8 cellular contexts compared by ENCODE assay signal in genomic region chr11:14320020-14320419, GRCh38. TPM values are rescaled to one million over a fixed set of nuclear protein-coding genes. Genes with fewer than 3 reads are reported as not detected.
A peak's percentile ranks its signal among the peaks of the same experiment; 100 is the strongest.
DNase-seq lines count a peak whose midpoint lies in the region; ATAC-seq and TF ChIP-seq lines count a peak whose summit lies in the region.

No MANE protein-coding gene starts in this region.

- peak overlapping the region; percentile 19 for H3K27ac ChIP-seq in KOPT-K1 (ENCODE audit: low read depth, low read length, poor library complexity, severe bottlenecking)
- H3K27ac ChIP-seq in PC-9: no peak overlapping the region

- ATAC-seq in GM21447 (IDR thresholded peaks at IDR 0.05; ENCODE audit: unreplicated experiment): peak; percentile 42

- peaks cover 10% of the 10 kb centered on the region; the same call in 1 of the 2 replicates for H3K4me1 ChIP-seq in PC-9 (replicated peaks; ENCODE audit: insufficient read depth)

- no TSS peak for BruUV-seq in PC-9 (replicated peaks; lab: Mats Ljungman, UMichigan)

- H2AFZ ChIP-seq in PC-9: no peak overlapping the region

- H3K36me3 ChIP-seq in KOPT-K1 (ENCODE audit: insufficient read depth, low read length) (no peaks in the 10 kb centered on the region), PC-9 (ENCODE audit: low read depth) (no peaks in the 10 kb centered on the region; the same call in 1 of the 2 replicates)

- H3K9me3 ChIP-seq in KOPT-K1 (ENCODE audit: insufficient read depth, low read length, poor library complexity, severe bottlenecking): no peaks in the 10 kb centered on the region
- no peaks in the 10 kb centered on the region for H3K9me3 ChIP-seq in PC-9 (ENCODE audit: insufficient read depth, low read depth)

- H3K27me3 ChIP-seq in PC-9 (ENCODE audit: insufficient read depth, low read depth): no peaks in the 10 kb centered on the region

- no peak overlapping the region for H3K4me2 ChIP-seq in PC-9

- CTCF ChIA-PET in PC-9 (lab: Charles Lee): no interaction called here

- intact Hi-C loops in PC-9 (cut with micrococcal nuclease; ENCODE audit: unreplicated experiment): no loop called here

- H3F3A ChIP-seq in PC-9 (ENCODE audit: insufficient read depth, low read depth): peaks cover 9% of the 10 kb centered on the region; the same call in 1 of the 2 replicates

- DNase-seq in ELR (ENCODE audit: low read depth): peak; percentile 35
- DNase-seq in fibroblast of peridontal ligament (ENCODE audit: extremely low read depth): peak; percentile 54
- DNase-seq in PC-9: no peak
- DNase-seq in NCI-H128 (lab: John Stamatoyannopoulos, UW; ENCODE audit: unreplicated experiment): no peak
- DNase-seq in GM03348 (ENCODE audit: low spot score): no peak
- DNase-seq in Kasumi-1 (lab: John Stamatoyannopoulos, UW): no peak

- H3K79me2 ChIP-seq in PC-9 (ENCODE audit: low read depth): peaks cover 81% of the 10 kb centered on the region

- no peak overlapping the region for H3K4me3 ChIP-seq in PC-9

- TF ChIP-seq CTCF in PC-9 (conservative IDR thresholded peaks at IDR 0.05): no peak

- POLR2A ChIA-PET in PC-9 (lab: Charles Lee; ENCODE audit: unreplicated experiment): no interaction called here

- H4K20me1 ChIP-seq in PC-9 (ENCODE audit: insufficient read depth): no peaks in the 10 kb centered on the region

- H3K9me2 ChIP-seq in PC-9 (ENCODE audit: insufficient read depth): no peaks in the 10 kb centered on the region

RNA-seq across cellular contexts. Expression of gene RRAS2, which starts 39.0 kb away (rescaled TPM):
- total RNA-seq in PC-9 (2021): 30.7 and 42.2 TPM in 2 replicates

Comparison
In these comparisons a context has a peak if more than half of its experiments do, and no peak if none do; other contexts are left out.
1. DNase-seq: peak in ELR (single experiment) and fibroblast of peridontal ligament (single experiment); none in PC-9 (0 of 2), NCI-H128 (single experiment), GM03348 (single experiment) and Kasumi-1 (0 of 2).